ENCODE assay signal across 11 cellular contexts in genomic region chr1:228782662-228783414, GRCh38. TPM values are rescaled to one million over a fixed set of nuclear protein-coding genes. Genes with fewer than 3 reads are reported as not detected.
A peak's percentile ranks its signal among the peaks of the same experiment; 100 is the strongest.
DNase-seq lines count a peak whose midpoint lies in the region; ATAC-seq and TF ChIP-seq lines count a peak whose summit lies in the region.
"Had no signal": no experiment of that assay in that cellular context is flagged by ENCODE, and none has a peak within 500 bp of the region (broad histone marks: within the 10 kb centered on the region; RNA-seq: fewer than 3 reads in every experiment).

No MANE protein-coding gene starts in this region.

- H3K27me3 ChIP-seq in right cardiac atrium (ENCODE audit: control insufficient read depth, insufficient read depth) (no peaks in the 10 kb centered on the region), left ventricle myocardium inferior (ENCODE audit: low read depth) (peaks cover 70% of the 10 kb centered on the region)

- DNase-seq in right cardiac atrium (no peak), Right ventricle myocardium inferior (ENCODE audit: missing footprints) (no peak), kidney tubule cell (ENCODE audit: low spot score) (peak; percentile 17), NCI-H524 (lab: John Stamatoyannopoulos, UW) (no peak), RPMI8226 (no peak), head of caudate nucleus (no peak), left ventricle myocardium inferior (no peak)
- DNase-seq: nephron progenitor cell; stimulated activated naive CD4-positive, alpha-beta T cell treated with Interleukin-2 at 50 U/mL for 16 hours; T-helper 17 cell had no signal

- H3K27ac ChIP-seq in right cardiac atrium (ENCODE audit: low read length) (no peak overlapping the region), left ventricle myocardium inferior (replicated peaks) (no peak overlapping the region)

- intact Hi-C loops in right cardiac atrium (cut with DNase I), result no loop called here
- intact Hi-C loops in Right ventricle myocardium inferior (cut with DNase I), result loop anchor here (5.0 kb wide), 1 partner anchor 46 kb away; the partner anchor contains the start of gene RHOU
- intact Hi-C loops in head of caudate nucleus (cut with DNase I), result no loop called here
- intact Hi-C loops in left ventricle myocardium inferior (cut with micrococcal nuclease), result no loop called here

- ATAC-seq in right cardiac atrium (peak; percentile 17 to 40), Right ventricle myocardium inferior (no peak), SK-N-SH treated with all-trans-retinoic acid at 6 μM for 48 hours (peak; percentile 45)
- ATAC-seq: T-helper 17 cell had no signal

- H3K9me3 ChIP-seq in right cardiac atrium (ENCODE audit: control insufficient read depth, low read length), result no peaks in the 10 kb centered on the region
- no peaks in the 10 kb centered on the region for H3K9me3 ChIP-seq in left ventricle myocardium inferior (replicated peaks)

- H3K4me3 ChIP-seq in right cardiac atrium (ENCODE audit: low read length) (no peak overlapping the region), left ventricle myocardium inferior (no peak overlapping the region)

- TF ChIP-seq CTCF in left ventricle myocardium inferior (IDR thresholded peaks at IDR 0.05; ENCODE audit: borderline replicate concordance), result no peak

- no peaks in the 10 kb centered on the region for H3K36me3 ChIP-seq in left ventricle myocardium inferior

- 81% methylated on average over 5 of the region's 5 CpGs for WGBS in right cardiac atrium

- H3K4me1 ChIP-seq in right cardiac atrium (ENCODE audit: control insufficient read depth, insufficient read depth, low read length) (peaks cover 9% of the 10 kb centered on the region), left ventricle myocardium inferior (peaks cover 37% of the 10 kb centered on the region)

TF ChIP-seq in SK-N-SH treated with all-trans-retinoic acid at 6 μM for 48 hours, 23 proteins besides CTCF, POLR2A, EP300 and RAD21:
- TF ChIP-seq ZFP3 (CRISPR knock-in tag; IDR thresholded peaks at IDR 0.05), result no peak
- TF ChIP-seq CREB5 (CRISPR knock-in tag; IDR thresholded peaks at IDR 0.05; ENCODE audit: low read depth), result no peak
- TF ChIP-seq ZNF565 (CRISPR knock-in tag; conservative IDR thresholded peaks at IDR 0.05; ENCODE audit: low read depth), result no peak
- no peak for TF ChIP-seq ZFP30 (CRISPR knock-in tag; IDR thresholded peaks at IDR 0.05)
- TF ChIP-seq ARNTL (CRISPR knock-in tag; IDR thresholded peaks at IDR 0.05; ENCODE audit: borderline replicate concordance, low read depth), result no peak
- no peak for TF ChIP-seq ISL1 (CRISPR knock-in tag; IDR thresholded peaks at IDR 0.05)
- no peak for TF ChIP-seq CSRNP3 (CRISPR knock-in tag; IDR thresholded peaks at IDR 0.05)
- TF ChIP-seq GLIS3 (CRISPR knock-in tag; IDR thresholded peaks at IDR 0.05), result no peak
- TF ChIP-seq OSR1 (CRISPR knock-in tag; IDR thresholded peaks at IDR 0.05), result no peak
- TF ChIP-seq PPARA (CRISPR knock-in tag; IDR thresholded peaks at IDR 0.05; ENCODE audit: borderline replicate concordance), result no peak
- no peak for TF ChIP-seq TSHZ2 (CRISPR knock-in tag; IDR thresholded peaks at IDR 0.05)
- TF ChIP-seq POU6F1 (CRISPR knock-in tag; IDR thresholded peaks at IDR 0.05; ENCODE audit: borderline replicate concordance, low read depth), result no peak
- no peak for TF ChIP-seq ZNF70 (CRISPR knock-in tag; IDR thresholded peaks at IDR 0.05)
- TF ChIP-seq PATZ1 (CRISPR knock-in tag; IDR thresholded peaks at IDR 0.05; ENCODE audit: borderline replicate concordance), result no peak
- TF ChIP-seq BACH2 (CRISPR knock-in tag; IDR thresholded peaks at IDR 0.05; ENCODE audit: borderline replicate concordance), result no peak
- no peak for TF ChIP-seq ZNF8 (CRISPR knock-in tag; IDR thresholded peaks at IDR 0.05)
- no peak for TF ChIP-seq SNAI2 (CRISPR knock-in tag; IDR thresholded peaks at IDR 0.05)
- no peak for TF ChIP-seq ESRRG (CRISPR knock-in tag; IDR thresholded peaks at IDR 0.05)
- no peak for TF ChIP-seq CSDC2 (CRISPR knock-in tag; IDR thresholded peaks at IDR 0.05)
- no peak for TF ChIP-seq RARB (CRISPR knock-in tag; IDR thresholded peaks at IDR 0.05)
TF ChIP-seq in SK-N-SH treated with all-trans-retinoic acid at 6 μM for 48 hours: peak in this region for 0.

RNA-seq across cellular contexts. Expression of gene RHOU, which starts 47.6 kb away (rescaled TPM):
- total RNA-seq in right cardiac atrium (10 to 100 TPM in 3 of 4 donors, 1 to 10 TPM in 1; 8.1 to 15.1 (median 12.6) TPM), Right ventricle myocardium inferior (5.4 TPM), left ventricle myocardium inferior (5.1 TPM)
- polyA plus RNA-seq in right cardiac atrium, result 5.2 TPM
